Comparison of ENCODE assay signal across 21 cellular contexts in genomic region chr6:94065707-94066337, GRCh38.
"Had no signal": no experiment of that assay in that cellular context is flagged by ENCODE, and none has a peak within 500 bp of the region (broad histone marks: within the 10 kb centered on the region; RNA-seq: fewer than 3 reads in every experiment).

No MANE protein-coding gene starts in this region.

- H3K4me3 Mint-ChIP-seq: activated CD8-positive, alpha-beta memory T cell treated with anti-CD3 and anti-CD28 coated beads, Interleukin-2, amount 10 ng/mL, durations not matched to agents 7 days and 5 days; activated naive CD4-positive, alpha-beta T cell treated with anti-CD3 and anti-CD28 coated beads, Interleukin-2, amount 50 U/mL, for 24 hours; activated T-cell treated with anti-CD3 and anti-CD28 coated beads, Interleukin-2, amount 50 U/mL, for 24 hours; dendritic cell treated with granulocyte-macrophage colony-stimulating factor and Interleukin-4, amounts not matched to agents 40 ng/mL and 50 ng/mL, for 4 days; memory B cell; nephron progenitor cell; stimulated activated effector memory CD8-positive, alpha-beta T cell treated with anti-CD3 and anti-CD28 coated beads, Interleukin-12 subunit alpha, Interleukin-12 subunit beta, amount 100 ng/mL, for 72 hours had no signal

- H3K27me3 ChIP-seq: body of pancreas, esophagus squamous epithelium, pancreas, tibial artery had no signal

- H3K36me3 Mint-ChIP-seq: activated CD8-positive, alpha-beta memory T cell treated with anti-CD3 and anti-CD28 coated beads, Interleukin-2, amount 10 ng/mL, durations not matched to agents 7 days and 5 days; activated naive CD4-positive, alpha-beta T cell treated with anti-CD3 and anti-CD28 coated beads, Interleukin-2, amount 50 U/mL, for 24 hours; memory B cell; stimulated activated effector memory CD8-positive, alpha-beta T cell treated with anti-CD3 and anti-CD28 coated beads, Interleukin-12 subunit alpha, Interleukin-12 subunit beta, amount 100 ng/mL, for 72 hours had no signal

- H3K36me3 ChIP-seq: esophagus squamous epithelium, left ventricle myocardium inferior, pancreas, tibial artery had no signal

- ATAC-seq: activated CD8-positive, alpha-beta memory T cell treated with anti-CD3 and anti-CD28 coated beads, Interleukin-2, amount 10 ng/mL, durations not matched to agents 7 days and 5 days; body of pancreas; pancreas; stimulated activated effector memory CD8-positive, alpha-beta T cell treated with anti-CD3 and anti-CD28 coated beads, Interleukin-12 subunit alpha, Interleukin-12 subunit beta, amount 100 ng/mL, for 72 hours had no signal

- H3K27me3 Mint-ChIP-seq: activated CD8-positive, alpha-beta memory T cell treated with anti-CD3 and anti-CD28 coated beads, Interleukin-2, amount 10 ng/mL, durations not matched to agents 7 days and 5 days; activated naive CD4-positive, alpha-beta T cell treated with anti-CD3 and anti-CD28 coated beads, Interleukin-2, amount 50 U/mL, for 24 hours; activated T-cell treated with anti-CD3 and anti-CD28 coated beads, Interleukin-2, amount 50 U/mL, for 24 hours; dendritic cell treated with granulocyte-macrophage colony-stimulating factor and Interleukin-4, amounts not matched to agents 40 ng/mL and 50 ng/mL, for 4 days; memory B cell had no signal

- DNase-seq: activated CD4-positive, alpha-beta T cell treated with anti-CD3 and anti-CD28 coated beads for 1 hour; activated CD4-positive, alpha-beta T cell treated with anti-CD3 and anti-CD28 coated beads, Interleukin-2, amount 50 U/mL, for 48 hours; activated CD8-positive, alpha-beta memory T cell treated with anti-CD3 and anti-CD28 coated beads, Interleukin-2, amount 10 ng/mL, durations not matched to agents 7 days and 5 days; activated effector memory CD4-positive, alpha-beta T cell treated with Interleukin-2 at 50 U/mL for 16 hours; activated T-cell treated with anti-CD3 and anti-CD28 coated beads, Interleukin-2, amount 50 U/mL, for 24 hours; amniotic stem cell; body of pancreas; esophagus squamous epithelium; foreskin fibroblast; glutamatergic neuron; islet precursor cell; left ventricle myocardium inferior; nephron progenitor cell; pancreas; T-helper 9 cell; tibial artery had no signal

- H3K4me1 ChIP-seq: body of pancreas, esophagus squamous epithelium, left ventricle myocardium inferior, pancreas, tibial artery had no signal

- H3K9me3 Mint-ChIP-seq: activated T-cell treated with anti-CD3 and anti-CD28 coated beads, Interleukin-2, amount 50 U/mL, for 24 hours; dendritic cell treated with granulocyte-macrophage colony-stimulating factor and Interleukin-4, amounts not matched to agents 40 ng/mL and 50 ng/mL, for 4 days; memory B cell; nephron progenitor cell; stimulated activated effector memory CD8-positive, alpha-beta T cell treated with anti-CD3 and anti-CD28 coated beads, Interleukin-12 subunit alpha, Interleukin-12 subunit beta, amount 100 ng/mL, for 72 hours had no signal

- H3K27ac Mint-ChIP-seq: activated CD8-positive, alpha-beta memory T cell treated with anti-CD3 and anti-CD28 coated beads, Interleukin-2, amount 10 ng/mL, durations not matched to agents 7 days and 5 days; activated naive CD4-positive, alpha-beta T cell treated with anti-CD3 and anti-CD28 coated beads, Interleukin-2, amount 50 U/mL, for 24 hours; activated T-cell treated with anti-CD3 and anti-CD28 coated beads, Interleukin-2, amount 50 U/mL, for 24 hours; dendritic cell treated with granulocyte-macrophage colony-stimulating factor and Interleukin-4, amounts not matched to agents 40 ng/mL and 50 ng/mL, for 4 days; memory B cell; nephron progenitor cell; stimulated activated effector memory CD8-positive, alpha-beta T cell treated with anti-CD3 and anti-CD28 coated beads, Interleukin-12 subunit alpha, Interleukin-12 subunit beta, amount 100 ng/mL, for 72 hours had no signal

- H3K9me3 ChIP-seq: body of pancreas, esophagus squamous epithelium, left ventricle myocardium inferior, pancreas, tibial artery had no signal

- FAIRE-seq: pancreas had no signal

- H3K4me1 Mint-ChIP-seq: activated CD8-positive, alpha-beta memory T cell treated with anti-CD3 and anti-CD28 coated beads, Interleukin-2, amount 10 ng/mL, durations not matched to agents 7 days and 5 days; activated naive CD4-positive, alpha-beta T cell treated with anti-CD3 and anti-CD28 coated beads, Interleukin-2, amount 50 U/mL, for 24 hours; memory B cell; nephron progenitor cell; stimulated activated effector memory CD8-positive, alpha-beta T cell treated with anti-CD3 and anti-CD28 coated beads, Interleukin-12 subunit alpha, Interleukin-12 subunit beta, amount 100 ng/mL, for 72 hours had no signal

- H3K4me3 ChIP-seq: body of pancreas, esophagus squamous epithelium, left ventricle myocardium inferior, pancreas, skin epidermis, tibial artery had no signal

- H3K27ac ChIP-seq: body of pancreas, esophagus squamous epithelium, left ventricle myocardium inferior, pancreas, skin epidermis, tibial artery had no signal
